Comparison of ENCODE assay signal across 1 cellular context in the genomic region with DNA sequence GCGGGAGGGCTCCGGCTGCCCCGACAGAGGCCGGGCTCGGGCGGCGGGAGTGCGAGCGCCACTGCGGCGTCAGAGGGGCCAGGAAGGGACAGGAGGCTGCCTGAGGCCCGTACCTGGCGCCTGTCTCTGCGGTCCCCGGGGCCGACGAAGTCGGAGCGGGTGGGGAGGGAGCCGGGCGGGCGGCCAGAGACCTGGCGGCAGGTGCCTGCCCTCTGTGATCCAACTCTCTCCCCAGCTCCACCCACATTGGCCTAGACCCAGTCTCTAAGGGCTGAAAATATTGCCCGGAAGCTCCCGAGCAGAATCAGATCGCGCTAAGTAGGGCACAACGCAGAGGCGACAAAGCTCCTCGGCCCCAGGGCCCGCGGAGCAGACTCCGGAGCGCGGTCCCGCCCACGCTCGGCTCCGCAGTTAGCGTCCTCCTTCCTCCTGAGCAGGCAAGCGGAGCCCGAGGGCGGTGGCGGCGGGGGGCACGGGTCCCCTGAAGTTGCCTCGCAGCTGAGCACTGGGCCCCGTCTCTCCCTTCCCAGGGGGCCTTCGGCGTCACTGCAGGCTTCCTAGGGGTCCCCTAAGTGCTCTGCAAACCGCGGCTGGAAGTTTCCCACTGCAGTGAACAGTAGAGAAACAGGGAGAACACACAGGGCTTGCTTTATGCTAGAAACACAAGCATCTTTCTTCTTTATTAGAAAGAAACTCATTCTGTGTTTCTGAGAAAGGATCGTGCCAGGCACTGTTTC.
A peak's percentile ranks its signal among the peaks of the same experiment; 100 is the strongest.
TF ChIP-seq lines count a peak whose summit lies in the region.

A gene (plus strand): TSS at position 307 of the 737 bp plus-strand sequence. CDS start 906 bp downstream, outside the sequence.

TF ChIP-seq in K562, 482 proteins besides CTCF, POLR2A, EP300 and RAD21 (continued from another document and continues in another):
- TF ChIP-seq, protein P1, sequence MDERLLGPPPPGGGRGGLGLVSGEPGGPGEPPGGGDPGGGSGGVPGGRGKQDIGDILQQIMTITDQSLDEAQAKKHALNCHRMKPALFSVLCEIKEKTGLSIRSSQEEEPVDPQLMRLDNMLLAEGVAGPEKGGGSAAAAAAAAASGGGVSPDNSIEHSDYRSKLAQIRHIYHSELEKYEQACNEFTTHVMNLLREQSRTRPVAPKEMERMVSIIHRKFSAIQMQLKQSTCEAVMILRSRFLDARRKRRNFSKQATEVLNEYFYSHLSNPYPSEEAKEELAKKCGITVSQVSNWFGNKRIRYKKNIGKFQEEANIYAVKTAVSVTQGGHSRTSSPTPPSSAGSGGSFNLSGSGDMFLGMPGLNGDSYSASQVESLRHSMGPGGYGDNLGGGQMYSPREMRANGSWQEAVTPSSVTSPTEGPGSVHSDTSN (CRISPR knock-in tag; IDR thresholded peaks at IDR 0.05; ENCODE audit: low read depth) = no peak
- TF ChIP-seq, protein P1 (tag; conservative IDR thresholded peaks at IDR 0.05; ENCODE audit: low read depth) = no peak
- no peak for TF ChIP-seq HNRNPL (IDR thresholded peaks at IDR 0.05; ENCODE audit: low read depth, low read length)
- TF ChIP-seq, protein P2, sequence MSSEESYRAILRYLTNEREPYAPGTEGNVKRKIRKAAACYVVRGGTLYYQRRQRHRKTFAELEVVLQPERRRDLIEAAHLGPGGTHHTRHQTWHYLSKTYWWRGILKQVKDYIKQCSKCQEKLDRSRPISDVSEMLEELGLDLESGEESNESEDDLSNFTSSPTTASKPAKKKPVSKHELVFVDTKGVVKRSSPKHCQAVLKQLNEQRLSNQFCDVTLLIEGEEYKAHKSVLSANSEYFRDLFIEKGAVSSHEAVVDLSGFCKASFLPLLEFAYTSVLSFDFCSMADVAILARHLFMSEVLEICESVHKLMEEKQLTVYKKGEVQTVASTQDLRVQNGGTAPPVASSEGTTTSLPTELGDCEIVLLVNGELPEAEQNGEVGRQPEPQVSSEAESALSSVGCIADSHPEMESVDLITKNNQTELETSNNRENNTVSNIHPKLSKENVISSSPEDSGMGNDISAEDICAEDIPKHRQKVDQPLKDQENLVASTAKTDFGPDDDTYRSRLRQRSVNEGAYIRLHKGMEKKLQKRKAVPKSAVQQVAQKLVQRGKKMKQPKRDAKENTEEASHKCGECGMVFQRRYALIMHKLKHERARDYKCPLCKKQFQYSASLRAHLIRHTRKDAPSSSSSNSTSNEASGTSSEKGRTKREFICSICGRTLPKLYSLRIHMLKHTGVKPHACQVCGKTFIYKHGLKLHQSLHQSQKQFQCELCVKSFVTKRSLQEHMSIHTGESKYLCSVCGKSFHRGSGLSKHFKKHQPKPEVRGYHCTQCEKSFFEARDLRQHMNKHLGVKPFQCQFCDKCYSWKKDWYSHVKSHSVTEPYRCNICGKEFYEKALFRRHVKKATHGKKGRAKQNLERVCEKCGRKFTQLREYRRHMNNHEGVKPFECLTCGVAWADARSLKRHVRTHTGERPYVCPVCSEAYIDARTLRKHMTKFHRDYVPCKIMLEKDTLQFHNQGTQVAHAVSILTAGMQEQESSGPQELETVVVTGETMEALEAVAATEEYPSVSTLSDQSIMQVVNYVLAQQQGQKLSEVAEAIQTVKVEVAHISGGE (CRISPR knock-in tag; IDR thresholded peaks at IDR 0.05) = no peak
- TF ChIP-seq ZNF561 (CRISPR knock-in tag; conservative IDR thresholded peaks at IDR 0.05) = no peak
- TF ChIP-seq ZNF3 (CRISPR knock-in tag; IDR thresholded peaks at IDR 0.05) = no peak
- no peak for TF ChIP-seq ZFPM2 (CRISPR knock-in tag; IDR thresholded peaks at IDR 0.05)
- peak; percentile 95 for TF ChIP-seq TAF1 (IDR thresholded peaks at IDR 0.05; ENCODE audit: control insufficient read depth, extremely low read depth, insufficient read depth, low read length, severe bottlenecking)
- TF ChIP-seq, protein P3, sequence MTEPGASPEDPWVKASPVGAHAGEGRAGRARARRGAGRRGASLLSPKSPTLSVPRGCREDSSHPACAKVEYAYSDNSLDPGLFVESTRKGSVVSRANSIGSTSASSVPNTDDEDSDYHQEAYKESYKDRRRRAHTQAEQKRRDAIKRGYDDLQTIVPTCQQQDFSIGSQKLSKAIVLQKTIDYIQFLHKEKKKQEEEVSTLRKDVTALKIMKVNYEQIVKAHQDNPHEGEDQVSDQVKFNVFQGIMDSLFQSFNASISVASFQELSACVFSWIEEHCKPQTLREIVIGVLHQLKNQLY (CRISPR knock-in tag; conservative IDR thresholded peaks at IDR 0.05) = no peak
- TF ChIP-seq PCBP1 (IDR thresholded peaks at IDR 0.05; ENCODE audit: low read depth, low read length, poor library complexity, severe bottlenecking) = no peak
- TF ChIP-seq, protein P4, sequence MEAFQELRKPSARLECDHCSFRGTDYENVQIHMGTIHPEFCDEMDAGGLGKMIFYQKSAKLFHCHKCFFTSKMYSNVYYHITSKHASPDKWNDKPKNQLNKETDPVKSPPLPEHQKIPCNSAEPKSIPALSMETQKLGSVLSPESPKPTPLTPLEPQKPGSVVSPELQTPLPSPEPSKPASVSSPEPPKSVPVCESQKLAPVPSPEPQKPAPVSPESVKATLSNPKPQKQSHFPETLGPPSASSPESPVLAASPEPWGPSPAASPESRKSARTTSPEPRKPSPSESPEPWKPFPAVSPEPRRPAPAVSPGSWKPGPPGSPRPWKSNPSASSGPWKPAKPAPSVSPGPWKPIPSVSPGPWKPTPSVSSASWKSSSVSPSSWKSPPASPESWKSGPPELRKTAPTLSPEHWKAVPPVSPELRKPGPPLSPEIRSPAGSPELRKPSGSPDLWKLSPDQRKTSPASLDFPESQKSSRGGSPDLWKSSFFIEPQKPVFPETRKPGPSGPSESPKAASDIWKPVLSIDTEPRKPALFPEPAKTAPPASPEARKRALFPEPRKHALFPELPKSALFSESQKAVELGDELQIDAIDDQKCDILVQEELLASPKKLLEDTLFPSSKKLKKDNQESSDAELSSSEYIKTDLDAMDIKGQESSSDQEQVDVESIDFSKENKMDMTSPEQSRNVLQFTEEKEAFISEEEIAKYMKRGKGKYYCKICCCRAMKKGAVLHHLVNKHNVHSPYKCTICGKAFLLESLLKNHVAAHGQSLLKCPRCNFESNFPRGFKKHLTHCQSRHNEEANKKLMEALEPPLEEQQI (IDR thresholded peaks at IDR 0.05) = no peak
- TF ChIP-seq, protein P5, sequence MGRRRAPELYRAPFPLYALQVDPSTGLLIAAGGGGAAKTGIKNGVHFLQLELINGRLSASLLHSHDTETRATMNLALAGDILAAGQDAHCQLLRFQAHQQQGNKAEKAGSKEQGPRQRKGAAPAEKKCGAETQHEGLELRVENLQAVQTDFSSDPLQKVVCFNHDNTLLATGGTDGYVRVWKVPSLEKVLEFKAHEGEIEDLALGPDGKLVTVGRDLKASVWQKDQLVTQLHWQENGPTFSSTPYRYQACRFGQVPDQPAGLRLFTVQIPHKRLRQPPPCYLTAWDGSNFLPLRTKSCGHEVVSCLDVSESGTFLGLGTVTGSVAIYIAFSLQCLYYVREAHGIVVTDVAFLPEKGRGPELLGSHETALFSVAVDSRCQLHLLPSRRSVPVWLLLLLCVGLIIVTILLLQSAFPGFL (CRISPR knock-in tag; IDR thresholded peaks at IDR 0.05) = no peak
- TF ChIP-seq HDGF (IDR thresholded peaks at IDR 0.05) = no peak
- TF ChIP-seq, protein P6, sequence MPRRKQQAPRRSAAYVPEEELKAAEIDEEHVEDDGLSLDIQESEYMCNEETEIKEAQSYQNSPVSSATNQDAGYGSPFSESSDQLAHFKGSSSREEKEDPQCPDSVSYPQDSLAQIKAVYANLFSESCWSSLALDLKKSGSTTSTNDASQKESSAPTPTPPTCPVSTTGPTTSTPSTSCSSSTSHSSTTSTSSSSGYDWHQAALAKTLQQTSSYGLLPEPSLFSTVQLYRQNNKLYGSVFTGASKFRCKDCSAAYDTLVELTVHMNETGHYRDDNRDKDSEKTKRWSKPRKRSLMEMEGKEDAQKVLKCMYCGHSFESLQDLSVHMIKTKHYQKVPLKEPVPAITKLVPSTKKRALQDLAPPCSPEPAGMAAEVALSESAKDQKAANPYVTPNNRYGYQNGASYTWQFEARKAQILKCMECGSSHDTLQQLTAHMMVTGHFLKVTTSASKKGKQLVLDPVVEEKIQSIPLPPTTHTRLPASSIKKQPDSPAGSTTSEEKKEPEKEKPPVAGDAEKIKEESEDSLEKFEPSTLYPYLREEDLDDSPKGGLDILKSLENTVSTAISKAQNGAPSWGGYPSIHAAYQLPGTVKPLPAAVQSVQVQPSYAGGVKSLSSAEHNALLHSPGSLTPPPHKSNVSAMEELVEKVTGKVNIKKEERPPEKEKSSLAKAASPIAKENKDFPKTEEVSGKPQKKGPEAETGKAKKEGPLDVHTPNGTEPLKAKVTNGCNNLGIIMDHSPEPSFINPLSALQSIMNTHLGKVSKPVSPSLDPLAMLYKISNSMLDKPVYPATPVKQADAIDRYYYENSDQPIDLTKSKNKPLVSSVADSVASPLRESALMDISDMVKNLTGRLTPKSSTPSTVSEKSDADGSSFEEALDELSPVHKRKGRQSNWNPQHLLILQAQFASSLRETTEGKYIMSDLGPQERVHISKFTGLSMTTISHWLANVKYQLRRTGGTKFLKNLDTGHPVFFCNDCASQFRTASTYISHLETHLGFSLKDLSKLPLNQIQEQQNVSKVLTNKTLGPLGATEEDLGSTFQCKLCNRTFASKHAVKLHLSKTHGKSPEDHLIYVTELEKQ (CRISPR knock-in tag; IDR thresholded peaks at IDR 0.05) = no peak
- no peak for TF ChIP-seq ZNF584 (CRISPR knock-in tag; IDR thresholded peaks at IDR 0.05; ENCODE audit: low read depth)
- peak; percentile 16 for TF ChIP-seq L3MBTL2 (IDR thresholded peaks at IDR 0.05)
- no peak for TF ChIP-seq HNRNPUL1 (IDR thresholded peaks at IDR 0.05; ENCODE audit: low read length)
- no peak for TF ChIP-seq SP2 (IDR thresholded peaks at IDR 0.05; ENCODE audit: extremely low read depth, low read depth, low read length, poor library complexity, severe bottlenecking)
- TF ChIP-seq CEBPB (tag; IDR thresholded peaks at IDR 0.05) = no peak
- no peak for TF ChIP-seq BACH1 (tag; IDR thresholded peaks at IDR 0.05)
- no peak for TF ChIP-seq DIDO1 (tag; IDR thresholded peaks at IDR 0.05; ENCODE audit: low read depth)
- no peak for TF ChIP-seq KDM1A (IDR thresholded peaks at IDR 0.05)
- TF ChIP-seq ZKSCAN8 (CRISPR knock-in tag; IDR thresholded peaks at IDR 0.05) = no peak
- no peak for TF ChIP-seq BDP1 (IDR thresholded peaks at IDR 0.05; ENCODE audit: insufficient read depth, insufficient read length)
- peak; percentile 87 for TF ChIP-seq POLR2AphosphoS5 (IDR thresholded peaks at IDR 0.05; ENCODE audit: control insufficient read depth, insufficient read depth, low read depth, low read length)
- TF ChIP-seq CAMTA2 (CRISPR knock-in tag; conservative IDR thresholded peaks at IDR 0.05) = no peak
- no peak for TF ChIP-seq POLR3A (IDR thresholded peaks at IDR 0.05; ENCODE audit: borderline replicate concordance, extremely low read depth, insufficient read depth, insufficient read length)
- no peak for TF ChIP-seq ZNF551 (CRISPR knock-in tag; IDR thresholded peaks at IDR 0.05)
- peak; percentile 47; the same call in 1 of the 2 replicates for TF ChIP-seq MTA3 (IDR thresholded peaks at IDR 0.05; ENCODE audit: borderline replicate concordance)
- TF ChIP-seq FOXK1 (CRISPR knock-in tag; IDR thresholded peaks at IDR 0.05; ENCODE audit: borderline replicate concordance) = no peak
- TF ChIP-seq STAT5A (IDR thresholded peaks at IDR 0.05; ENCODE audit: borderline replicate concordance, low read length) = no peak
- no peak for TF ChIP-seq SNRNP70 (optimal IDR thresholded peaks at IDR 0.05; ENCODE audit: low read depth, low read length)
- no peak for TF ChIP-seq ZNF165 (CRISPR knock-in tag; IDR thresholded peaks at IDR 0.05; ENCODE audit: borderline replicate concordance)
- no peak for TF ChIP-seq PHTF2 (CRISPR knock-in tag; IDR thresholded peaks at IDR 0.05)
- TF ChIP-seq, protein P7, sequence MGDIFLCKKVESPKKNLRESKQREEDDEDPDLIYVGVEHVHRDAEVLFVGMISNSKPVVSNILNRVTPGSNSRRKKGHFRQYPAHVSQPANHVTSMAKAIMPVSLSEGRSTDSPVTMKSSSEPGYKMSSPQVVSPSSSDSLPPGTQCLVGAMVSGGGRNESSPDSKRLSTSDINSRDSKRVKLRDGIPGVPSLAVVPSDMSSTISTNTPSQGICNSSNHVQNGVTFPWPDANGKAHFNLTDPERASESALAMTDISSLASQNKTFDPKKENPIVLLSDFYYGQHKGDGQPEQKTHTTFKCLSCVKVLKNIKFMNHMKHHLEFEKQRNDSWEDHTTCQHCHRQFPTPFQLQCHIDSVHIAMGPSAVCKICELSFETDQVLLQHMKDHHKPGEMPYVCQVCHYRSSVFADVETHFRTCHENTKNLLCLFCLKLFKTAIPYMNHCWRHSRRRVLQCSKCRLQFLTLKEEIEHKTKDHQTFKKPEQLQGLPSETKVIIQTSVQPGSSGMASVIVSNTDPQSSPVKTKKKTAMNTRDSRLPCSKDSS (IDR thresholded peaks at IDR 0.05; ENCODE audit: low read depth, partially characterized antibody) = no peak
- TF ChIP-seq, protein P8, sequence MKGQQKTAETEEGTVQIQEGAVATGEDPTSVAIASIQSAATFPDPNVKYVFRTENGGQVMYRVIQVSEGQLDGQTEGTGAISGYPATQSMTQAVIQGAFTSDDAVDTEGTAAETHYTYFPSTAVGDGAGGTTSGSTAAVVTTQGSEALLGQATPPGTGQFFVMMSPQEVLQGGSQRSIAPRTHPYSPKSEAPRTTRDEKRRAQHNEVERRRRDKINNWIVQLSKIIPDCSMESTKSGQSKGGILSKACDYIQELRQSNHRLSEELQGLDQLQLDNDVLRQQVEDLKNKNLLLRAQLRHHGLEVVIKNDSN (CRISPR knock-in tag; IDR thresholded peaks at IDR 0.05) = no peak
- no peak for TF ChIP-seq HSF4 (CRISPR knock-in tag; IDR thresholded peaks at IDR 0.05; ENCODE audit: borderline replicate concordance)
- peak; percentile 13 for TF ChIP-seq RBBP5 (IDR thresholded peaks at IDR 0.05; ENCODE audit: borderline replicate concordance, insufficient read depth, low read length, poor library complexity, severe bottlenecking)
- TF ChIP-seq ZNF282 (CRISPR knock-in tag; IDR thresholded peaks at IDR 0.05) = no peak
- TF ChIP-seq ZNF764 (CRISPR knock-in tag; IDR thresholded peaks at IDR 0.05; ENCODE audit: low read depth) = no peak
- no peak for TF ChIP-seq ZNF77 (CRISPR knock-in tag; IDR thresholded peaks at IDR 0.05)
- TF ChIP-seq BMI1 (IDR thresholded peaks at IDR 0.05; ENCODE audit: low read length) = no peak
- TF ChIP-seq PHB2 (IDR thresholded peaks at IDR 0.05; ENCODE audit: low read depth) = no peak
- TF ChIP-seq, protein P9, sequence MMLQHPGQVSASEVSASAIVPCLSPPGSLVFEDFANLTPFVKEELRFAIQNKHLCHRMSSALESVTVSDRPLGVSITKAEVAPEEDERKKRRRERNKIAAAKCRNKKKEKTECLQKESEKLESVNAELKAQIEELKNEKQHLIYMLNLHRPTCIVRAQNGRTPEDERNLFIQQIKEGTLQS (IDR thresholded peaks at IDR 0.05) = no peak
- TF ChIP-seq, protein P9 (CRISPR knock-in tag; conservative IDR thresholded peaks at IDR 0.05) = no peak
- TF ChIP-seq RB1 (IDR thresholded peaks at IDR 0.05; ENCODE audit: low read depth) = peak; percentile 21; the same call in 1 of the 2 replicates
